Comparison of ENCODE assay signal across 28 cellular contexts in the genomic region with DNA sequence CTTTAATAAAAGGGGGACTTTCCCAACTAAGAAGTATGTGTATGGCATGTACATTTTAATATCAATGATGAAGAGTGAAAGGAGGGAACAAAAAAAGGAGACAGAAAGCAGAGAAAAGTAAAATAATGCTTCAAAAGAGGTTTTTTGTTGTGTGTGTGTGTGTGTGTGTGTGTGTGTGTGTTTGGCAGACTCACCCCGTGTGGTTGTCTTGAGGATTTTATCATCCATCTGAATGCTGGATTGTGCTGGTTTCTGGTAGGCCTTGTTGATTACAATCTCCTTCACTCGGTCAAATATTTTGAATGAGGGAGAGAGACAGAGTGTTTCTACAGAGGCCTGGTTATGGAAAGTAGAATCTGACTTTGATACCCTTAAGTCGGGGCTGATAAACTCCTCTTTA.
"Had no signal": no experiment of that assay in that cellular context is flagged by ENCODE, and none has a peak within 500 bp of the region (broad histone marks: within the 10 kb centered on the region; RNA-seq: fewer than 3 reads in every experiment).

No MANE protein-coding gene starts in this region.

- ATAC-seq: activated CD4-positive, CD25-positive, alpha-beta regulatory T cell treated with anti-CD3 and anti-CD28 coated beads, Interleukin-2, amount 50 U/mL, for 24 hours; activated CD8-positive, alpha-beta T cell treated with anti-CD3 and anti-CD28 coated beads for 36 hours; activated T-cell treated with anti-CD3 and anti-CD28 coated beads, Interleukin-2, amount 50 U/mL, for 4 hours; activated T-helper 17 cell treated with anti-CD3 and anti-CD28 coated beads, Interleukin-2, amount 50 U/mL, for 72 hours; body of pancreas; effector memory CD8-positive, alpha-beta T cell; gastroesophageal sphincter; heart right ventricle; T-helper 17 cell had no signal

- H3K27ac ChIP-seq: body of pancreas, esophagus squamous epithelium, gastroesophageal sphincter, heart right ventricle, WERI-Rb-1 had no signal

- H3K9me3 ChIP-seq: esophagus squamous epithelium had no signal

- H3K27me3 ChIP-seq: body of pancreas had no signal

- DNase-seq: activated B cell treated with CpG ODN at 0.5 μM for 24 hours; activated CD4-positive, alpha-beta T cell treated with anti-CD3 and anti-CD28 coated beads for 48 hours; activated CD4-positive, alpha-beta T cell treated with anti-CD3 and anti-CD28 coated beads, Interleukin-2, amount 50 U/mL, for 1 hour; activated CD4-positive, alpha-beta T cell treated with anti-CD3 and anti-CD28 coated beads, Interleukin-2, amount 50 U/mL, for 48 hours; activated CD8-positive, alpha-beta memory T cell treated with anti-CD3 and anti-CD28 coated beads for 24 hours; activated CD8-positive, alpha-beta T cell treated with anti-CD3 and anti-CD28 coated beads for 36 hours; activated effector memory CD4-positive, alpha-beta T cell treated with Interleukin-2 at 50 U/mL for 16 hours; activated gamma-delta T cell treated with Interleukin-2 at 50 U/mL for 16 hours; activated naive CD4-positive, alpha-beta T cell treated with anti-CD3 and anti-CD28 coated beads, Interleukin-2, amount 50 U/mL, for 16 hours; activated naive CD4-positive, alpha-beta T cell treated with Interleukin-2 at 50 U/mL for 16 hours; activated T-cell treated with anti-CD3 and anti-CD28 coated beads, Interleukin-2, amount 50 U/mL, for 4 hours; amygdala; aorta; body of pancreas; cortex of kidney; dermis blood vessel endothelial cell; effector CD4-positive, alpha-beta T cell; effector memory CD8-positive, alpha-beta T cell; esophagus squamous epithelium; foreskin melanocyte; heart right ventricle; T-helper 17 cell; T1000; WERI-Rb-1 had no signal

- FAIRE-seq: colon had no signal

- H3K4me3 ChIP-seq: body of pancreas, esophagus squamous epithelium, gastroesophageal sphincter, heart right ventricle had no signal

- H3K4me1 ChIP-seq: body of pancreas, esophagus squamous epithelium, gastroesophageal sphincter, heart right ventricle had no signal

- H3K36me3 ChIP-seq: esophagus squamous epithelium, gastroesophageal sphincter, heart right ventricle, WERI-Rb-1 had no signal
